Comparison of ENCODE assay signal across 29 cellular contexts in genomic region chrX:5341902-5342301, GRCh38.
"Had no signal": no experiment of that assay in that cellular context is flagged by ENCODE, and none has a peak within 500 bp of the region (broad histone marks: within the 10 kb centered on the region; RNA-seq: fewer than 3 reads in every experiment).

No MANE protein-coding gene starts in this region.

- H3K4me3 ChIP-seq: adrenal gland, breast epithelium, cardiac muscle cell, coronary artery, dorsolateral prefrontal cortex had no signal

- ATAC-seq: activated CD4-positive, CD25-positive, alpha-beta regulatory T cell treated with anti-CD3 and anti-CD28 coated beads, Interleukin-2, amount 50 U/mL, for 24 hours; activated CD8-positive, alpha-beta memory T cell treated with anti-CD3 and anti-CD28 coated beads, Interleukin-2, amount 10 ng/mL, durations not matched to agents 7 days and 5 days; activated CD8-positive, alpha-beta T cell treated with anti-CD3 and anti-CD28 coated beads, Interleukin-2, amount 10 ng/mL, durations not matched to agents 7 days and 5 days; activated naive CD8-positive, alpha-beta T cell treated with anti-CD3 and anti-CD28 coated beads, Interleukin-2, amount 50 U/mL, for 24 hours; esophagus mucosa had no signal

- H3K27ac ChIP-seq: adrenal gland, breast epithelium, cardiac muscle cell, coronary artery, dorsolateral prefrontal cortex, WERI-Rb-1 had no signal

- H3K36me3 ChIP-seq: adrenal gland, breast epithelium, cardiac muscle cell, WERI-Rb-1 had no signal

- H3K4me1 ChIP-seq: adrenal gland, breast epithelium had no signal

- DNase-seq: activated B cell treated with CpG ODN at 0.5 μM for 24 hours; activated CD4-positive, alpha-beta memory T cell treated with anti-CD3 and anti-CD28 coated beads for 36 hours; activated CD4-positive, alpha-beta T cell treated with anti-CD3 and anti-CD28 coated beads for 48 hours; activated CD4-positive, alpha-beta T cell treated with anti-CD3 and anti-CD28 coated beads, Interleukin-2, amount 50 U/mL, for 1 hour; activated CD8-positive, alpha-beta memory T cell treated with anti-CD3 and anti-CD28 coated beads, Interleukin-2, amount 10 ng/mL, durations not matched to agents 7 days and 5 days; activated CD8-positive, alpha-beta memory T cell treated with anti-CD3 and anti-CD28 coated beads, Interleukin-2, amount 50 U/mL, for 4 hours; activated CD8-positive, alpha-beta T cell treated with anti-CD3 and anti-CD28 coated beads, Interleukin-2, amount 10 ng/mL, durations not matched to agents 7 days and 5 days; activated effector memory CD4-positive, alpha-beta T cell treated with anti-CD3 and anti-CD28 coated beads, Interleukin-2, amount 50 U/mL, for 16 hours; activated naive CD4-positive, alpha-beta T cell treated with anti-CD3 and anti-CD28 coated beads for 36 hours; activated naive CD8-positive, alpha-beta T cell treated with anti-CD3 and anti-CD28 coated beads for 36 hours; activated naive CD8-positive, alpha-beta T cell treated with anti-CD3 and anti-CD28 coated beads, Interleukin-2, amount 50 U/mL, for 24 hours; activated T-cell treated with anti-CD3 and anti-CD28 coated beads, Interleukin-2, amount 50 U/mL, for 1 hour; activated T-cell treated with anti-CD3 and anti-CD28 coated beads, Interleukin-2, amount 50 U/mL, for 48 hours; adrenal gland; amygdala; aorta; central memory CD4-positive, alpha-beta T cell; dorsolateral prefrontal cortex; effector memory CD4-positive, alpha-beta T cell; endodermal cell; foreskin fibroblast; head of caudate nucleus; T-helper 2 cell; WERI-Rb-1 had no signal

- H3K9me3 ChIP-seq: adrenal gland, breast epithelium had no signal
